Comparison of ENCODE assay signal across 1 cellular context in the genomic region with DNA sequence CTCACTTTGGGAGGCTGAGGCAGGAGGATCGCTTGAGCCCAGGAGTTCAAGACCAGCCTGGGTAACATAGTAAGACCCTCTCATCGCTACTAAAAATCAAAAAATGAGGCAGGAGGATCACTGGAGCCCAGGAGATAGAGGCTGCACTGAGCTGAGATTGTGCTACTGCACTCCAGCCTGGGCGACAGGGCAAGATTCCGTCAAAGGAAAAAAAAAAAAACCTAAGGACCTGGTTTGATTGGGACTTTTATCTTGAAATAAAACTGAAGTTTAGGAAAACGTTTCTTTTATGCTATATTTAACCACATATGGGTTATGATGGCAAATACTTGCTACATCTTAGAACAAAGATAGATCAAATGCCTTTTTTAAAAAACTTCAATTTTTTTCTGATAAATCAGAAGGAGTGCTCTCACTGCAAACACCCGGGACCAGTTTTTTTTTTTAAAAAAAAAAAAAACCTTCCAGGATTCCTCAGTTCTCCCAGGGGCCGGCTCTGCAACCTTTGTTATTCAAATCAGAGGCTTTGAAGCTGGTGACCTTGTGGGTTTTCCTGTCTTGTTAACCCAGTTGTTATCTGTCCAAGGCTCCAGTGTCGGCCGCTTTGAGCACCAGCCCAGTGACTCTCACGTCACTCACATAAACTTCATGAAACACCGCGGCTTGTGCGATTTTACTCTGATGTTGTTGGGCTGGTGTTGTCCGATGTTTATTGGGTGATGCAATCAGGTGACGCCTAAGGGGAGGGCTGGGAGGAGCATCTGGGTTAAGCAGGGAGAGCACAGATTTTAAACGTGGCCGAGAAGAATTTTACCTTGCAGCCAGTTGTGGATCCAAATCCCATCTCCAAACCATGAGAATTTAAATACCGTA.
TF ChIP-seq lines count a peak whose summit lies in the region.

No MANE protein-coding gene starts in this region.

TF ChIP-seq in HepG2, 621 proteins besides CTCF, POLR2A, EP300 and RAD21 (continued from another document and continues in another):
- TF ChIP-seq, protein P1, sequence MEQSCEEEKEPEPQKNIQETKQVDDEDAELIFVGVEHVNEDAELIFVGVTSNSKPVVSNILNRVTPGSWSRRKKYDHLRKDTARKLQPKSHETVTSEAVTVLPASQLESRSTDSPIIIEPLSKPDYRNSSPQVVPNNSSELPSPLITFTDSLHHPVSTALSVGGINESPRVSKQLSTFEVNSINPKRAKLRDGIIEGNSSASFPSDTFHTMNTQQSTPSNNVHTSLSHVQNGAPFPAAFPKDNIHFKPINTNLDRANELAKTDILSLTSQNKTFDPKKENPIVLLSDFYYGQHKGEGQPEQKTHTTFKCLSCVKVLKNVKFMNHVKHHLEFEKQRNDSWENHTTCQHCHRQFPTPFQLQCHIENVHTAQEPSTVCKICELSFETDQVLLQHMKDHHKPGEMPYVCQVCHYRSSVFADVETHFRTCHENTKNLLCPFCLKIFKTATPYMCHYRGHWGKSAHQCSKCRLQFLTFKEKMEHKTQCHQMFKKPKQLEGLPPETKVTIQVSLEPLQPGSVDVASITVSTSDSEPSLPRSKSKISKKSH (CRISPR knock-in tag; IDR thresholded peaks at IDR 0.05; ENCODE audit: borderline replicate concordance), result no peak
- TF ChIP-seq FOXJ3 (CRISPR knock-in tag; IDR thresholded peaks at IDR 0.05; ENCODE audit: borderline replicate concordance) (peak; percentile 74; the same call in 1 of the 2 replicates), ATF7-NPFF (CRISPR knock-in tag; IDR thresholded peaks at IDR 0.05; ENCODE audit: low read depth) (no peak), ZNF724P (CRISPR knock-in tag; IDR thresholded peaks at IDR 0.05; ENCODE audit: borderline replicate concordance) (no peak), ZBTB1 (CRISPR knock-in tag; IDR thresholded peaks at IDR 0.05; ENCODE audit: borderline replicate concordance) (no peak), NFIC (IDR thresholded peaks at IDR 0.05; ENCODE audit: low read length) (0 out of 2 replicates have a peak, but pooled peaks have one; percentile 25), ZIK1 (CRISPR knock-in tag; IDR thresholded peaks at IDR 0.05; ENCODE audit: borderline replicate concordance, low read depth) (no peak), SP4 (CRISPR knock-in tag; IDR thresholded peaks at IDR 0.05) (no peak), ZNF678 (CRISPR knock-in tag; IDR thresholded peaks at IDR 0.05) (no peak), SATB2 (CRISPR knock-in tag; IDR thresholded peaks at IDR 0.05) (no peak), NCOR1 (IDR thresholded peaks at IDR 0.05; ENCODE audit: borderline replicate concordance, low read length) (peak; percentile 86; the same call in 1 of the 2 replicates), JARID2 (CRISPR knock-in tag; IDR thresholded peaks at IDR 0.05; ENCODE audit: insufficient replicate concordance) (no peak), ZSCAN22 (CRISPR knock-in tag; IDR thresholded peaks at IDR 0.05) (no peak), SRY (CRISPR knock-in tag; IDR thresholded peaks at IDR 0.05) (no peak), KMT2B (CRISPR knock-in tag; IDR thresholded peaks at IDR 0.05) (no peak), ZNF782 (CRISPR knock-in tag; IDR thresholded peaks at IDR 0.05; ENCODE audit: borderline replicate concordance) (no peak), ZFP90 (CRISPR knock-in tag; IDR thresholded peaks at IDR 0.05; ENCODE audit: borderline replicate concordance) (no peak), GFI1 (CRISPR knock-in tag; IDR thresholded peaks at IDR 0.05; ENCODE audit: borderline replicate concordance) (peak; percentile 93), ZNF703 (CRISPR knock-in tag; IDR thresholded peaks at IDR 0.05; ENCODE audit: borderline replicate concordance) (no peak)
- TF ChIP-seq, protein P2, sequence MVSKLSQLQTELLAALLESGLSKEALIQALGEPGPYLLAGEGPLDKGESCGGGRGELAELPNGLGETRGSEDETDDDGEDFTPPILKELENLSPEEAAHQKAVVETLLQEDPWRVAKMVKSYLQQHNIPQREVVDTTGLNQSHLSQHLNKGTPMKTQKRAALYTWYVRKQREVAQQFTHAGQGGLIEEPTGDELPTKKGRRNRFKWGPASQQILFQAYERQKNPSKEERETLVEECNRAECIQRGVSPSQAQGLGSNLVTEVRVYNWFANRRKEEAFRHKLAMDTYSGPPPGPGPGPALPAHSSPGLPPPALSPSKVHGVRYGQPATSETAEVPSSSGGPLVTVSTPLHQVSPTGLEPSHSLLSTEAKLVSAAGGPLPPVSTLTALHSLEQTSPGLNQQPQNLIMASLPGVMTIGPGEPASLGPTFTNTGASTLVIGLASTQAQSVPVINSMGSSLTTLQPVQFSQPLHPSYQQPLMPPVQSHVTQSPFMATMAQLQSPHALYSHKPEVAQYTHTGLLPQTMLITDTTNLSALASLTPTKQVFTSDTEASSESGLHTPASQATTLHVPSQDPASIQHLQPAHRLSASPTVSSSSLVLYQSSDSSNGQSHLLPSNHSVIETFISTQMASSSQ (IDR thresholded peaks at IDR 0.05; ENCODE audit: low read depth), result peak; percentile 47; the same call in 1 of the 2 replicates
- TF ChIP-seq, protein P2 (CRISPR knock-in tag; IDR thresholded peaks at IDR 0.05; ENCODE audit: borderline replicate concordance), result peak; percentile 31; the same call in 1 of the 2 replicates
- TF ChIP-seq, protein P3, sequence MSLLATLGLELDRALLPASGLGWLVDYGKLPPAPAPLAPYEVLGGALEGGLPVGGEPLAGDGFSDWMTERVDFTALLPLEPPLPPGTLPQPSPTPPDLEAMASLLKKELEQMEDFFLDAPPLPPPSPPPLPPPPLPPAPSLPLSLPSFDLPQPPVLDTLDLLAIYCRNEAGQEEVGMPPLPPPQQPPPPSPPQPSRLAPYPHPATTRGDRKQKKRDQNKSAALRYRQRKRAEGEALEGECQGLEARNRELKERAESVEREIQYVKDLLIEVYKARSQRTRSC (CRISPR knock-in tag; IDR thresholded peaks at IDR 0.05; ENCODE audit: low read depth), result no peak
- TF ChIP-seq, protein P4, sequence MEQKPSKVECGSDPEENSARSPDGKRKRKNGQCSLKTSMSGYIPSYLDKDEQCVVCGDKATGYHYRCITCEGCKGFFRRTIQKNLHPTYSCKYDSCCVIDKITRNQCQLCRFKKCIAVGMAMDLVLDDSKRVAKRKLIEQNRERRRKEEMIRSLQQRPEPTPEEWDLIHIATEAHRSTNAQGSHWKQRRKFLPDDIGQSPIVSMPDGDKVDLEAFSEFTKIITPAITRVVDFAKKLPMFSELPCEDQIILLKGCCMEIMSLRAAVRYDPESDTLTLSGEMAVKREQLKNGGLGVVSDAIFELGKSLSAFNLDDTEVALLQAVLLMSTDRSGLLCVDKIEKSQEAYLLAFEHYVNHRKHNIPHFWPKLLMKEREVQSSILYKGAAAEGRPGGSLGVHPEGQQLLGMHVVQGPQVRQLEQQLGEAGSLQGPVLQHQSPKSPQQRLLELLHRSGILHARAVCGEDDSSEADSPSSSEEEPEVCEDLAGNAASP (CRISPR knock-in tag; IDR thresholded peaks at IDR 0.05; ENCODE audit: borderline replicate concordance), result peak; percentile 20; the same call in 1 of the 2 replicates
- TF ChIP-seq, protein P5, sequence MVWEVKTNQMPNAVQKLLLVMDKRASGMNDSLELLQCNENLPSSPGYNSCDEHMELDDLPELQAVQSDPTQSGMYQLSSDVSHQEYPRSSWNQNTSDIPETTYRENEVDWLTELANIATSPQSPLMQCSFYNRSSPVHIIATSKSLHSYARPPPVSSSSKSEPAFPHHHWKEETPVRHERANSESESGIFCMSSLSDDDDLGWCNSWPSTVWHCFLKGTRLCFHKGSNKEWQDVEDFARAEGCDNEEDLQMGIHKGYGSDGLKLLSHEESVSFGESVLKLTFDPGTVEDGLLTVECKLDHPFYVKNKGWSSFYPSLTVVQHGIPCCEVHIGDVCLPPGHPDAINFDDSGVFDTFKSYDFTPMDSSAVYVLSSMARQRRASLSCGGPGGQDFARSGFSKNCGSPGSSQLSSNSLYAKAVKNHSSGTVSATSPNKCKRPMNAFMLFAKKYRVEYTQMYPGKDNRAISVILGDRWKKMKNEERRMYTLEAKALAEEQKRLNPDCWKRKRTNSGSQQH (CRISPR knock-in tag; IDR thresholded peaks at IDR 0.05; ENCODE audit: low read depth), result no peak
- TF ChIP-seq, protein P6, sequence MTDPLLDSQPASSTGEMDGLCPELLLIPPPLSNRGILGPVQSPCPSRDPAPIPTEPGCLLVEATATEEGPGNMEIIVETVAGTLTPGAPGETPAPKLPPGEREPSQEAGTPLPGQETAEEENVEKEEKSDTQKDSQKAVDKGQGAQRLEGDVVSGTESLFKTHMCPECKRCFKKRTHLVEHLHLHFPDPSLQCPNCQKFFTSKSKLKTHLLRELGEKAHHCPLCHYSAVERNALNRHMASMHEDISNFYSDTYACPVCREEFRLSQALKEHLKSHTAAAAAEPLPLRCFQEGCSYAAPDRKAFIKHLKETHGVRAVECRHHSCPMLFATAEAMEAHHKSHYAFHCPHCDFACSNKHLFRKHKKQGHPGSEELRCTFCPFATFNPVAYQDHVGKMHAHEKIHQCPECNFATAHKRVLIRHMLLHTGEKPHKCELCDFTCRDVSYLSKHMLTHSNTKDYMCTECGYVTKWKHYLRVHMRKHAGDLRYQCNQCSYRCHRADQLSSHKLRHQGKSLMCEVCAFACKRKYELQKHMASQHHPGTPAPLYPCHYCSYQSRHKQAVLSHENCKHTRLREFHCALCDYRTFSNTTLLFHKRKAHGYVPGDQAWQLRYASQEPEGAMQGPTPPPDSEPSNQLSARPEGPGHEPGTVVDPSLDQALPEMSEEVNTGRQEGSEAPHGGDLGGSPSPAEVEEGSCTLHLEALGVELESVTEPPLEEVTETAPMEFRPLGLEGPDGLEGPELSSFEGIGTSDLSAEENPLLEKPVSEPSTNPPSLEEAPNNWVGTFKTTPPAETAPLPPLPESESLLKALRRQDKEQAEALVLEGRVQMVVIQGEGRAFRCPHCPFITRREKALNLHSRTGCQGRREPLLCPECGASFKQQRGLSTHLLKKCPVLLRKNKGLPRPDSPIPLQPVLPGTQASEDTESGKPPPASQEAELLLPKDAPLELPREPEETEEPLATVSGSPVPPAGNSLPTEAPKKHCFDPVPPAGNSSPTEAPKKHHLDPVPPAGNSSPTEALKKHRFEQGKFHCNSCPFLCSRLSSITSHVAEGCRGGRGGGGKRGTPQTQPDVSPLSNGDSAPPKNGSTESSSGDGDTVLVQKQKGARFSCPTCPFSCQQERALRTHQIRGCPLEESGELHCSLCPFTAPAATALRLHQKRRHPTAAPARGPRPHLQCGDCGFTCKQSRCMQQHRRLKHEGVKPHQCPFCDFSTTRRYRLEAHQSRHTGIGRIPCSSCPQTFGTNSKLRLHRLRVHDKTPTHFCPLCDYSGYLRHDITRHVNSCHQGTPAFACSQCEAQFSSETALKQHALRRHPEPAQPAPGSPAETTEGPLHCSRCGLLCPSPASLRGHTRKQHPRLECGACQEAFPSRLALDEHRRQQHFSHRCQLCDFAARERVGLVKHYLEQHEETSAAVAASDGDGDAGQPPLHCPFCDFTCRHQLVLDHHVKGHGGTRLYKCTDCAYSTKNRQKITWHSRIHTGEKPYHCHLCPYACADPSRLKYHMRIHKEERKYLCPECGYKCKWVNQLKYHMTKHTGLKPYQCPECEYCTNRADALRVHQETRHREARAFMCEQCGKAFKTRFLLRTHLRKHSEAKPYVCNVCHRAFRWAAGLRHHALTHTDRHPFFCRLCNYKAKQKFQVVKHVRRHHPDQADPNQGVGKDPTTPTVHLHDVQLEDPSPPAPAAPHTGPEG (CRISPR knock-in tag; IDR thresholded peaks at IDR 0.05), result no peak
- TF ChIP-seq, protein P7, sequence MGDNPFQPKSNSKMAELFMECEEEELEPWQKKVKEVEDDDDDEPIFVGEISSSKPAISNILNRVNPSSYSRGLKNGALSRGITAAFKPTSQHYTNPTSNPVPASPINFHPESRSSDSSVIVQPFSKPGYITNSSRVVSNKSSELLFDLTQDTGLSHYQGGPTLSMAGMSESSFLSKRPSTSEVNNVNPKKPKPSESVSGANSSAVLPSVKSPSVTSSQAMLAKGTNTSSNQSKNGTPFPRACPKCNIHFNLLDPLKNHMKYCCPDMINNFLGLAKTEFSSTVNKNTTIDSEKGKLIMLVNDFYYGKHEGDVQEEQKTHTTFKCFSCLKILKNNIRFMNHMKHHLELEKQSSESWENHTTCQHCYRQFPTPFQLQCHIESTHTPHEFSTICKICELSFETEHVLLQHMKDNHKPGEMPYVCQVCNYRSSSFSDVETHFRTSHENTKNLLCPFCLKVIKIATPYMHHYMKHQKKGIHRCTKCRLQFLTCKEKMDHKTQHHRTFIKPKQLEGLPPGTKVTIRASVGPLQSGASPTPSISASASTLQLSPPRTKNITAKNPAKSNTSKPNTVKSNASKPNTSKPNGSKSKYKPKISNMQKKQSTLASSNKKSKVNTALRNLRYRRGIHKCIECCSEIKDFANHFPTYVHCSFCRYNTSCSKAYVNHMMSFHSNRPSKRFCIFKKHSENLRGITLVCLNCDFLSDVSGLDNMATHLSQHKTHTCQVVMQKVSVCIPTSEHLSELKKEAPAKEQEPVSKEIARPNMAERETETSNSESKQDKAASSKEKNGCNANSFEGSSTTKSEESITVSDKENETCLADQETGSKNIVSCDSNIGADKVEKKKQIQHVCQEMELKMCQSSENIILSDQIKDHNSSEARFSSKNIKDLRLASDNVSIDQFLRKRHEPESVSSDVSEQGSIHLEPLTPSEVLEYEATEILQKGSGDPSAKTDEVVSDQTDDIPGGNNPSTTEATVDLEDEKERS (CRISPR knock-in tag; IDR thresholded peaks at IDR 0.05), result no peak
- TF ChIP-seq, protein P8, sequence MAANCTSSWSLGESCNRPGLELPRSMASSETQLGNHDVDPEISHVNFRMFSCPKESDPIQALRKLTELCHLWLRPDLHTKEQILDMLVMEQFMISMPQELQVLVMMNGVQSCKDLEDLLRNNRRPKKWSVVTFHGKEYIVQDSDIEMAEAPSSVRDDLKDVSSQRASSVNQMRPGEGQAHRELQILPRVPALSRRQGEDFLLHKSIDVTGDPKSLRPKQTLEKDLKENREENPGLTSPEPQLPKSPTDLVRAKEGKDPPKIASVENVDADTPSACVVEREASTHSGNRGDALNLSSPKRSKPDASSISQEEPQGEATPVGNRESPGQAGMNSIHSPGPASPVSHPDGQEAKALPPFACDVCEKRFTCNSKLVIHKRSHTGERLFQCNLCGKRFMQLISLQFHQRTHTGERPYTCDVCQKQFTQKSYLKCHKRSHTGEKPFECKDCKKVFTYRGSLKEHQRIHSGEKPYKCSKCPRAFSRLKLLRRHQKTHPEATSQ (CRISPR knock-in tag; IDR thresholded peaks at IDR 0.05; ENCODE audit: borderline replicate concordance), result no peak
